Comparison of ENCODE assay signal across 1 cellular context in genomic region chr6:24796616-24797290, GRCh38.
TF ChIP-seq lines count a peak whose summit lies in the region.

No MANE protein-coding gene starts in this region.

TF ChIP-seq in IMR-90, 13 proteins besides CTCF, POLR2A, EP300 and RAD21:
- no peak for TF ChIP-seq BHLHE40 (IDR thresholded peaks at IDR 0.05; ENCODE audit: low read depth, low read length)
- no peak for TF ChIP-seq MAZ (IDR thresholded peaks at IDR 0.05; ENCODE audit: borderline replicate concordance, low read depth, low read length)
- TF ChIP-seq NFE2L2 (IDR thresholded peaks at IDR 0.05; ENCODE audit: low read depth, low read length), result no peak
- no peak for TF ChIP-seq MXI1 (IDR thresholded peaks at IDR 0.05; ENCODE audit: borderline replicate concordance, low read depth, low read length)
- 0 out of 2 replicates have a peak, but pooled peaks have one; percentile 16 for TF ChIP-seq MAFK (IDR thresholded peaks at IDR 0.05; ENCODE audit: low read depth, low read length)
- no peak for TF ChIP-seq RCOR1 (IDR thresholded peaks at IDR 0.05; ENCODE audit: insufficient replicate concordance, low read length)
- TF ChIP-seq RFX5 (IDR thresholded peaks at IDR 0.05; ENCODE audit: low read depth, low read length), result no peak
